ENCODE assay signal across 9 cellular contexts in the genomic region with DNA sequence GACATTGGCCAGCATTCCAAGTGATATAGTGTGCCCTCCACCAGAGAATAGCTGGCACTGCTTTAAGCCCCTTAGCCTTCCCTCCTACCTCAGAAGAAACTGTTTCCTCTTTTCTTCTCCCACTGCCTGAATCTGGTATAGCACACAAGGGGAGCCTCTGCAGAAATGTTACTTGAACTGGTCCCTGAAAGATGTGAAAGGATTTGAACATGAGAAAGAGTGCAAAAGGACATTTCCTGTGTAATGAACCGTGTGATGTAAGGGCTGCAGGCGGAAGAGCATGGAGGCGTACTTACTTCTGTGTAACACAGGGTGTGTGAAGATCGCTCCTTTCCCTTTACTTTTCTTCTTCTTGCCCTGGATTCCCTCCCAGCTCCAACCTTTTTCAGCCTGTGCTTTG. TPM values are rescaled to one million over a fixed set of nuclear protein-coding genes. Genes with fewer than 3 reads are reported as not detected.
DNase-seq lines count a peak whose midpoint lies in the region; ATAC-seq and TF ChIP-seq lines count a peak whose summit lies in the region.
"Had no signal": no experiment of that assay in that cellular context is flagged by ENCODE, and none has a peak within 500 bp of the region (broad histone marks: within the 10 kb centered on the region; RNA-seq: fewer than 3 reads in every experiment).

No MANE protein-coding gene starts in this region.

- peak overlapping the region; percentile 71 for H3K27ac Mint-ChIP-seq in Calu3 (ENCODE audit: unreplicated experiment)

- H3K27me3 Mint-ChIP-seq in Calu3 (ENCODE audit: unreplicated experiment), result no peaks in the 10 kb centered on the region

- CTCF ChIA-PET in Calu3 (lab: Charles Lee), result no interaction called here

- H3K27ac ChIP-seq in WERI-Rb-1, result no peak overlapping the region

- TF ChIP-seq CTCF in Calu3 (IDR thresholded peaks at IDR 0.05; ENCODE audit: unreplicated experiment) (no peak), GM20000 (IDR thresholded peaks at IDR 0.05; ENCODE audit: extremely low read depth, missing control alignments) (no peak), WERI-Rb-1 (IDR thresholded peaks at IDR 0.05; ENCODE audit: low read depth, low read length) (no peak)

- no peaks in the 10 kb centered on the region for H3K9me3 Mint-ChIP-seq in Calu3 (ENCODE audit: low read depth, unreplicated experiment)

- H3K36me3 Mint-ChIP-seq in Calu3 (ENCODE audit: insufficient read depth, unreplicated experiment), result no peaks in the 10 kb centered on the region

- H3K9me3 ChIP-seq in HAP-1, result no peaks in the 10 kb centered on the region
- no peaks in the 10 kb centered on the region for H3K9me3 ChIP-seq in WERI-Rb-1 (ENCODE audit: severe bottlenecking)

- no peaks in the 10 kb centered on the region for H3K27me3 ChIP-seq in HAP-1 (ENCODE audit: low read depth)
- no peaks in the 10 kb centered on the region for H3K27me3 ChIP-seq in WERI-Rb-1 (ENCODE audit: insufficient read depth, low read depth, severe bottlenecking)

- BruUV-seq in Calu3 (replicated peaks; lab: Mats Ljungman, UMichigan), result no TSS peak

- in situ Hi-C loops in HAP-1 (cut with MboI; ENCODE audit: low sequenced_read_pairs), result no loop called here

- intact Hi-C loops in Calu3 (cut with micrococcal nuclease; ENCODE audit: unreplicated experiment), result no loop called here

- DNase-seq in Calu3, result no peak
- DNase-seq in GM20000 (ENCODE audit: low spot score), result peak; percentile 32
- DNase-seq in SW480 (ENCODE audit: low spot score), result peak; percentile 22
- DNase-seq in left lobe of liver (ENCODE audit: low spot score), result no peak
- no peak for DNase-seq in HAP-1 (ENCODE audit: low spot score in 2 of 2)
- DNase-seq in WERI-Rb-1, result no peak
- no peak for DNase-seq in activated gamma-delta T cell (lab: John Stamatoyannopoulos, UW)
- DNase-seq in NCI-H2196 treated with DMSO at 0.1 percent for 48 hours (lab: John Stamatoyannopoulos, UW; ENCODE audit: unreplicated experiment), result no peak
- DNase-seq: glutamatergic neuron had no signal

- H3K4me1 Mint-ChIP-seq in Calu3 (ENCODE audit: low read depth, unreplicated experiment), result peaks cover 65% of the 10 kb centered on the region

- H3K4me3 ChIP-seq in HAP-1 (no peak overlapping the region), WERI-Rb-1 (ENCODE audit: low read depth, low read length) (no peak overlapping the region)

- peaks cover 35% of the 10 kb centered on the region for H3K4me1 ChIP-seq in HAP-1

- H3K36me3 ChIP-seq in HAP-1 (replicated peaks), result no peaks in the 10 kb centered on the region
- H3K36me3 ChIP-seq in WERI-Rb-1, result no peaks in the 10 kb centered on the region

- H3K4me3 Mint-ChIP-seq in Calu3 (ENCODE audit: low read depth, unreplicated experiment), result no peak overlapping the region

- ATAC-seq in left lobe of liver, result peak; percentile 41

RNA-seq across cellular contexts. Expression of gene TMOD3, which starts 8.3 kb away (rescaled TPM):
- total RNA-seq in Calu3 (2022), result 53.6 and 60.1 TPM in 2 replicates
- 21.2 TPM for total RNA-seq in left lobe of liver

Comparison
In these comparisons a context has a peak if more than half of its experiments do, and no peak if none do; other contexts are left out.
1. DNase-seq: peak in GM20000 (single experiment) and SW480 (single experiment); none in Calu3 (single experiment), left lobe of liver (single experiment), HAP-1 (0 of 2), WERI-Rb-1 (single experiment), activated gamma-delta T cell (single experiment) and NCI-H2196 treated with DMSO at 0.1 percent for 48 hours (single experiment).